14 cellular contexts compared by ENCODE assay signal in genomic region chr6:2807342-2808090, GRCh38. TPM values are rescaled to one million over a fixed set of nuclear protein-coding genes. Genes with fewer than 3 reads are reported as not detected.
DNase-seq lines count a peak whose midpoint lies in the region; ATAC-seq and TF ChIP-seq lines count a peak whose summit lies in the region.
"Had no signal": no experiment of that assay in that cellular context is flagged by ENCODE, and none has a peak within 500 bp of the region (broad histone marks: within the 10 kb centered on the region; RNA-seq: fewer than 3 reads in every experiment).

No MANE protein-coding gene starts in this region.

- peaks cover 17% of the 10 kb centered on the region for H3K4me1 Mint-ChIP-seq in chondrocyte (ENCODE audit: low read depth)
- peaks cover 52% of the 10 kb centered on the region for H3K4me1 Mint-ChIP-seq in neural crest cell
- H3K4me1 Mint-ChIP-seq: GM23338 had no signal

- peak; percentile 33 for DNase-seq in GF-D8 (lab: John Stamatoyannopoulos, UW)
- no peak for DNase-seq in chondrocyte (ENCODE audit: low spot score)
- DNase-seq in left ventricle myocardium superior = no peak
- no peak for DNase-seq in neural crest cell (ENCODE audit: low read depth, low spot score)
- DNase-seq in NCI-H1694 treated with DMSO at 0.1 percent for 48 hours (lab: John Stamatoyannopoulos, UW) = no peak
- no peak for DNase-seq in NCI-H1105 treated with DMSO at 0.1 percent for 48 hours (lab: John Stamatoyannopoulos, UW)
- DNase-seq: activated CD8-positive, alpha-beta memory T cell treated with anti-CD3 and anti-CD28 coated beads, Interleukin-2, amount 50 U/mL, for 4 hours; activated naive CD4-positive, alpha-beta T cell treated with anti-CD3 and anti-CD28 coated beads, Interleukin-2, amount 50 U/mL, for 16 hours; brain microvascular endothelial cell; NCI-H69 had no signal

- H3K27me3 Mint-ChIP-seq in chondrocyte (ENCODE audit: low read depth) (no peaks in the 10 kb centered on the region), neural crest cell (ENCODE audit: low read depth) (no peaks in the 10 kb centered on the region)

- H3K4me3 Mint-ChIP-seq in chondrocyte (ENCODE audit: unreplicated experiment) = no peak overlapping the region
- H3K4me3 Mint-ChIP-seq in neural crest cell = peak overlapping the region; percentile 7
- H3K4me3 Mint-ChIP-seq: GM23338 had no signal

- peak overlapping the region; percentile 18 for H3K27ac Mint-ChIP-seq in chondrocyte (ENCODE audit: unreplicated experiment)
- H3K27ac Mint-ChIP-seq in neural crest cell (ENCODE audit: unreplicated experiment) = peak overlapping the region; percentile 4
- H3K27ac Mint-ChIP-seq: GM23338 had no signal

- H3K36me3 Mint-ChIP-seq in chondrocyte (ENCODE audit: low read depth) = peaks cover 1% of the 10 kb centered on the region
- no peaks in the 10 kb centered on the region for H3K36me3 Mint-ChIP-seq in neural crest cell (ENCODE audit: low read depth)

- no peak for TF ChIP-seq CTCF in chondrocyte (IDR thresholded peaks at IDR 0.05)
- no peak for TF ChIP-seq CTCF in neural crest cell (conservative IDR thresholded peaks at IDR 0.05)

- ATAC-seq in left ventricle myocardium superior (peak; percentile 39), GM18505 (IDR thresholded peaks at IDR 0.05; ENCODE audit: unreplicated experiment) (no peak), HG03378 (IDR thresholded peaks at IDR 0.05; ENCODE audit: unreplicated experiment) (no peak)
- ATAC-seq: activated CD4-positive, CD25-positive, alpha-beta regulatory T cell treated with anti-CD3 and anti-CD28 coated beads, Interleukin-2, amount 50 U/mL, for 24 hours; GM23338 had no signal

- no peaks in the 10 kb centered on the region for H3K9me3 Mint-ChIP-seq in chondrocyte (ENCODE audit: low read depth)
- H3K9me3 Mint-ChIP-seq in neural crest cell = peaks cover 2% of the 10 kb centered on the region
- H3K9me3 Mint-ChIP-seq: GM23338 had no signal

- intact Hi-C loops in left ventricle myocardium superior (cut with micrococcal nuclease) = no loop called here

- TF ChIP-seq POLR2A in GM18505 (IDR thresholded peaks at IDR 0.05; ENCODE audit: borderline replicate concordance, extremely low read depth, insufficient read depth, insufficient read length) = no peak

RNA-seq across cellular contexts. Expression of gene SERPINB1, which starts 34.1 kb away (rescaled TPM):
- 9.0 to 9.3 TPM (median 9.1 TPM) in 3 replicates for total RNA-seq in chondrocyte
- 25.4 TPM for total RNA-seq in left ventricle myocardium superior
- total RNA-seq in neural crest cell = 7.2 and 8.2 TPM in 2 replicates

RNA-seq across cellular contexts. Expression of gene WRNIP1, which starts 42.3 kb away (rescaled TPM):
- total RNA-seq in chondrocyte (34.0 to 36.1 TPM (median 34.6 TPM) in 3 replicates), left ventricle myocardium superior (45.1 TPM), neural crest cell (44.5 and 46.2 TPM in 2 replicates)

RNA-seq across cellular contexts. Expression of gene MYLK4, which starts 56.8 kb away (rescaled TPM):
- total RNA-seq in chondrocyte (0.99 to 1.1 TPM (median 1.00 TPM) in 3 replicates), left ventricle myocardium superior (2.5 TPM), neural crest cell (0.80 and 0.96 TPM in 2 replicates)
